Comparison of ENCODE assay signal across 2 cellular contexts in the genomic region with DNA sequence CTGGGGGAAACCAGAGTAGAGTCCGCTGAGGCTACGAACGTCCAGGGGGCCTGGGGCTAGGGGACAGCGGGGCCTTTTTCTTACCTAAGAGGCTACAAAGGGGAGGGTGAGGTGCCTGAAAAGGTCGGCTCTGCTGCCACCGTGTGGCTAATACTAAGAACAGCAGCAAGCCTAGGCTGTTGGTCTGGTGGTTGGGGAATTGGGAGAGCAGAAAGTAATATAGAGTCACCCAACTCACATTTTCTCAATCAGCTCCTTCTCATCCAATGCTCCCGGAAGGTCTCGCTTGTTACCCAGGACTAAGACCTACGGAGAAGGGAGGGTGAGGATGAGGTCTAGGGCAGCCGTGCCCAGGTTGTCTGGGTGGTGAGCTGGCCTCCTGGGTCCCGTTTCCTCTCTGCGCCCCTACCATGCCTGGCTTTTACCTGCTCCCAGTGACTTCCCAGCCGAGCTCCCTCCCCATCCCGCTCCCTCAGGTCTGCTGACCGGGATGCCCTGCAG.
TF ChIP-seq lines count a peak whose summit lies in the region.

No MANE protein-coding gene starts in this region.

TF ChIP-seq in GM12891, 5 proteins besides CTCF, POLR2A, EP300 and RAD21:
- no peak for TF ChIP-seq SPI1 (IDR thresholded peaks at IDR 0.05; ENCODE audit: low read depth, low read length)
- TF ChIP-seq POU2F2 (IDR thresholded peaks at IDR 0.05; ENCODE audit: low read depth, low read length), result no peak
- TF ChIP-seq PAX5 (IDR thresholded peaks at IDR 0.05; ENCODE audit: insufficient read depth, low read length, severe bottlenecking), result no peak
- TF ChIP-seq POLR2AphosphoS5 (IDR thresholded peaks at IDR 0.05; ENCODE audit: low read depth, low read length), result no peak
- no peak for TF ChIP-seq TAF1 (IDR thresholded peaks at IDR 0.05; ENCODE audit: low read depth, low read length)

TF ChIP-seq in IMR-90, 13 proteins besides CTCF, POLR2A, EP300 and RAD21:
- TF ChIP-seq SMC3 (IDR thresholded peaks at IDR 0.05; ENCODE audit: low read depth, low read length) (peak; percentile 51), NFE2L2 (IDR thresholded peaks at IDR 0.05; ENCODE audit: low read depth, low read length) (no peak), RFX5 (IDR thresholded peaks at IDR 0.05; ENCODE audit: low read depth, low read length) (no peak)
